In the genomic region with DNA sequence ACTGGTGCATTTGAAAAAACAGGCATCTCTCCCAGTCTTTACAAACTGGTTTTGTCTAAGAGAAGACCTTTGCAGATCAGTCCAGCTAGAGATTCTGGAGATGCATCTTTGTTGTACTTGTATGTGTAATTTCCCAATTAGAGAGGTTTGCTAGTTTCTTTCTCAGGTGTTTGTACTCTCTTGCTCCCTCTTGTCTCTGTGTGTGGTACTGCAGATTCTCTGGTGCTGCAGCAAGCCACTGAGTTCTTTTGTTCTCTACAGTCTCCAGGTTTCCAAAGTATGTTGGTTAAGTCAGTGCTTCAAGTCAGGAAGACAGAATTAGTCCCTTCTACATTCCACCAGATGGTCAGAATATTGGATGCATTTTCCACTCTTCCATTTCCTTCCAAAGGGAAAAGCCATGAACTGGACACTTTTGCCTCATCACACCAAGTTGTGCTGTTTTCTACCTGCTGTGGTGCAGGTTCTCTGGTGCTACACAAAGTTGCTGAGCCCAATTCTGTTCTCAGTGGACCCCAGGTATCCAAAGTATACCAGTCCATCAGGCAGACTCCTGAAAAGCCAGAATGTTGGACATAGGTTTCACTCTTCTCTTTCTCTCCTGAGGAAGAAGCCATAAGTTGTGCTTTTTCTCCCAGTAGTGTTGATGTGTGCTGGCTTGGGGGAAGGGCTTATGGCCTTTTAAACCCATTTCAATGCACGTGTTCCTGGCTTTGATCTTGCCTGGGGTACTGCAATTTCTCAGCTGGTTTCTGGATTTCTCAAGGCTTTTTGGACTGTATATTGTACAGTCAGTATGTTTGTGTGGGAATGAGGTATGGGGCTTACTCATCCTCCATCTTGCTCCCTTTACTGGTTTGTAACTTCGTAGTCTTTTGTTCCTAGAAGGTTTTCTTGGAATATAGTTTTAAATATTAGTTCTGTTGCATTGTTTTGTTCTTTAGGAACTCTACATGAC, we compare ENCODE assay signal across 1 cellular context.
A peak's percentile ranks its signal among the peaks of the same experiment; 100 is the strongest.
TF ChIP-seq lines count a peak whose summit lies in the region.

No MANE protein-coding gene starts in this region.

TF ChIP-seq in HepG2, 621 proteins besides CTCF, POLR2A, EP300 and RAD21 (continued from another document):
- TF ChIP-seq, protein P1, sequence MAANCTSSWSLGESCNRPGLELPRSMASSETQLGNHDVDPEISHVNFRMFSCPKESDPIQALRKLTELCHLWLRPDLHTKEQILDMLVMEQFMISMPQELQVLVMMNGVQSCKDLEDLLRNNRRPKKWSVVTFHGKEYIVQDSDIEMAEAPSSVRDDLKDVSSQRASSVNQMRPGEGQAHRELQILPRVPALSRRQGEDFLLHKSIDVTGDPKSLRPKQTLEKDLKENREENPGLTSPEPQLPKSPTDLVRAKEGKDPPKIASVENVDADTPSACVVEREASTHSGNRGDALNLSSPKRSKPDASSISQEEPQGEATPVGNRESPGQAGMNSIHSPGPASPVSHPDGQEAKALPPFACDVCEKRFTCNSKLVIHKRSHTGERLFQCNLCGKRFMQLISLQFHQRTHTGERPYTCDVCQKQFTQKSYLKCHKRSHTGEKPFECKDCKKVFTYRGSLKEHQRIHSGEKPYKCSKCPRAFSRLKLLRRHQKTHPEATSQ (CRISPR knock-in tag; IDR thresholded peaks at IDR 0.05; ENCODE audit: borderline replicate concordance): no peak
- TF ChIP-seq PHB2 (IDR thresholded peaks at IDR 0.05; ENCODE audit: partially characterized antibody) (no peak), ZNF891 (CRISPR knock-in tag; IDR thresholded peaks at IDR 0.05) (no peak), KLF12 (CRISPR knock-in tag; IDR thresholded peaks at IDR 0.05; ENCODE audit: borderline replicate concordance) (no peak), RAD51 (IDR thresholded peaks at IDR 0.05; ENCODE audit: borderline replicate concordance) (no peak), NR2C2 (CRISPR knock-in tag; IDR thresholded peaks at IDR 0.05; ENCODE audit: borderline replicate concordance) (no peak), ETV6 (CRISPR knock-in tag; conservative IDR thresholded peaks at IDR 0.05) (no peak), ZNF841 (CRISPR knock-in tag; IDR thresholded peaks at IDR 0.05; ENCODE audit: borderline replicate concordance) (0 out of 2 replicates have a peak, but pooled peaks have one; percentile 28), PHF21A (CRISPR knock-in tag; IDR thresholded peaks at IDR 0.05) (no peak), ZNF337 (CRISPR knock-in tag; IDR thresholded peaks at IDR 0.05; ENCODE audit: borderline replicate concordance, low read depth) (no peak), ZNF205 (CRISPR knock-in tag; IDR thresholded peaks at IDR 0.05) (no peak), REL (CRISPR knock-in tag; conservative IDR thresholded peaks at IDR 0.05) (no peak), SMAD1 (CRISPR knock-in tag; IDR thresholded peaks at IDR 0.05; ENCODE audit: borderline replicate concordance, low read depth) (no peak), EZH2 (conservative IDR thresholded peaks at IDR 0.05; ENCODE audit: low read depth, low read length) (no peak), BRCA1 (CRISPR knock-in tag; IDR thresholded peaks at IDR 0.05) (no peak), NFYC (CRISPR knock-in tag; IDR thresholded peaks at IDR 0.05) (no peak), JARID2 (CRISPR knock-in tag; IDR thresholded peaks at IDR 0.05; ENCODE audit: insufficient replicate concordance) (no peak), NBN (conservative IDR thresholded peaks at IDR 0.05) (no peak), SAP130 (CRISPR knock-in tag; IDR thresholded peaks at IDR 0.05; ENCODE audit: low read depth) (no peak), ZNF713 (CRISPR knock-in tag; IDR thresholded peaks at IDR 0.05) (no peak), ZNF557 (CRISPR knock-in tag; IDR thresholded peaks at IDR 0.05) (no peak), NCOR1 (IDR thresholded peaks at IDR 0.05; ENCODE audit: borderline replicate concordance, low read length) (no peak)
- TF ChIP-seq, protein P2, sequence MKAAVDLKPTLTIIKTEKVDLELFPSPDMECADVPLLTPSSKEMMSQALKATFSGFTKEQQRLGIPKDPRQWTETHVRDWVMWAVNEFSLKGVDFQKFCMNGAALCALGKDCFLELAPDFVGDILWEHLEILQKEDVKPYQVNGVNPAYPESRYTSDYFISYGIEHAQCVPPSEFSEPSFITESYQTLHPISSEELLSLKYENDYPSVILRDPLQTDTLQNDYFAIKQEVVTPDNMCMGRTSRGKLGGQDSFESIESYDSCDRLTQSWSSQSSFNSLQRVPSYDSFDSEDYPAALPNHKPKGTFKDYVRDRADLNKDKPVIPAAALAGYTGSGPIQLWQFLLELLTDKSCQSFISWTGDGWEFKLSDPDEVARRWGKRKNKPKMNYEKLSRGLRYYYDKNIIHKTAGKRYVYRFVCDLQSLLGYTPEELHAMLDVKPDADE (CRISPR knock-in tag; IDR thresholded peaks at IDR 0.05): no peak
- TF ChIP-seq, protein P3, sequence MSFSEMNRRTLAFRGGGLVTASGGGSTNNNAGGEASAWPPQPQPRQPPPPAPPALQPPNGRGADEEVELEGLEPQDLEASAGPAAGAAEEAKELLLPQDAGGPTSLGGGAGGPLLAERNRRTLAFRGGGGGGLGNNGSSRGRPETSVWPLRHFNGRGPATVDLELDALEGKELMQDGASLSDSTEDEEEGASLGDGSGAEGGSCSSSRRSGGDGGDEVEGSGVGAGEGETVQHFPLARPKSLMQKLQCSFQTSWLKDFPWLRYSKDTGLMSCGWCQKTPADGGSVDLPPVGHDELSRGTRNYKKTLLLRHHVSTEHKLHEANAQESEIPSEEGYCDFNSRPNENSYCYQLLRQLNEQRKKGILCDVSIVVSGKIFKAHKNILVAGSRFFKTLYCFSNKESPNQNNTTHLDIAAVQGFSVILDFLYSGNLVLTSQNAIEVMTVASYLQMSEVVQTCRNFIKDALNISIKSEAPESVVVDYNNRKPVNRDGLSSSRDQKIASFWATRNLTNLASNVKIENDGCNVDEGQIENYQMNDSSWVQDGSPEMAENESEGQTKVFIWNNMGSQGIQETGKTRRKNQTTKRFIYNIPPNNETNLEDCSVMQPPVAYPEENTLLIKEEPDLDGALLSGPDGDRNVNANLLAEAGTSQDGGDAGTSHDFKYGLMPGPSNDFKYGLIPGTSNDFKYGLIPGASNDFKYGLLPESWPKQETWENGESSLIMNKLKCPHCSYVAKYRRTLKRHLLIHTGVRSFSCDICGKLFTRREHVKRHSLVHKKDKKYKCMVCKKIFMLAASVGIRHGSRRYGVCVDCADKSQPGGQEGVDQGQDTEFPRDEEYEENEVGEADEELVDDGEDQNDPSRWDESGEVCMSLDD (CRISPR knock-in tag; IDR thresholded peaks at IDR 0.05; ENCODE audit: borderline replicate concordance): no peak
- TF ChIP-seq, protein P4, sequence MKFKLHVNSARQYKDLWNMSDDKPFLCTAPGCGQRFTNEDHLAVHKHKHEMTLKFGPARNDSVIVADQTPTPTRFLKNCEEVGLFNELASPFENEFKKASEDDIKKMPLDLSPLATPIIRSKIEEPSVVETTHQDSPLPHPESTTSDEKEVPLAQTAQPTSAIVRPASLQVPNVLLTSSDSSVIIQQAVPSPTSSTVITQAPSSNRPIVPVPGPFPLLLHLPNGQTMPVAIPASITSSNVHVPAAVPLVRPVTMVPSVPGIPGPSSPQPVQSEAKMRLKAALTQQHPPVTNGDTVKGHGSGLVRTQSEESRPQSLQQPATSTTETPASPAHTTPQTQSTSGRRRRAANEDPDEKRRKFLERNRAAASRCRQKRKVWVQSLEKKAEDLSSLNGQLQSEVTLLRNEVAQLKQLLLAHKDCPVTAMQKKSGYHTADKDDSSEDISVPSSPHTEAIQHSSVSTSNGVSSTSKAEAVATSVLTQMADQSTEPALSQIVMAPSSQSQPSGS (CRISPR knock-in tag; IDR thresholded peaks at IDR 0.05): no peak
- TF ChIP-seq, protein P5, sequence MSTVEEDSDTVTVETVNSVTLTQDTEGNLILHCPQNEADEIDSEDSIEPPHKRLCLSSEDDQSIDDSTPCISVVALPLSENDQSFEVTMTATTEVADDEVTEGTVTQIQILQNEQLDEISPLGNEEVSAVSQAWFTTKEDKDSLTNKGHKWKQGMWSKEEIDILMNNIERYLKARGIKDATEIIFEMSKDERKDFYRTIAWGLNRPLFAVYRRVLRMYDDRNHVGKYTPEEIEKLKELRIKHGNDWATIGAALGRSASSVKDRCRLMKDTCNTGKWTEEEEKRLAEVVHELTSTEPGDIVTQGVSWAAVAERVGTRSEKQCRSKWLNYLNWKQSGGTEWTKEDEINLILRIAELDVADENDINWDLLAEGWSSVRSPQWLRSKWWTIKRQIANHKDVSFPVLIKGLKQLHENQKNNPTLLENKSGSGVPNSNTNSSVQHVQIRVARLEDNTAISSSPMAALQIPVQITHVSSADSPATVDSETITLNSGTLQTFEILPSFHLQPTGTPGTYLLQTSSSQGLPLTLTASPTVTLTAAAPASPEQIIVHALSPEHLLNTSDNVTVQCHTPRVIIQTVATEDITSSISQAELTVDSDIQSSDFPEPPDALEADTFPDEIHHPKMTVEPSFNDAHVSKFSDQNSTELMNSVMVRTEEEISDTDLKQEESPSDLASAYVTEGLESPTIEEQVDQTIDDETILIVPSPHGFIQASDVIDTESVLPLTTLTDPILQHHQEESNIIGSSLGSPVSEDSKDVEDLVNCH (CRISPR knock-in tag; IDR thresholded peaks at IDR 0.05): no peak
- TF ChIP-seq, protein P6, sequence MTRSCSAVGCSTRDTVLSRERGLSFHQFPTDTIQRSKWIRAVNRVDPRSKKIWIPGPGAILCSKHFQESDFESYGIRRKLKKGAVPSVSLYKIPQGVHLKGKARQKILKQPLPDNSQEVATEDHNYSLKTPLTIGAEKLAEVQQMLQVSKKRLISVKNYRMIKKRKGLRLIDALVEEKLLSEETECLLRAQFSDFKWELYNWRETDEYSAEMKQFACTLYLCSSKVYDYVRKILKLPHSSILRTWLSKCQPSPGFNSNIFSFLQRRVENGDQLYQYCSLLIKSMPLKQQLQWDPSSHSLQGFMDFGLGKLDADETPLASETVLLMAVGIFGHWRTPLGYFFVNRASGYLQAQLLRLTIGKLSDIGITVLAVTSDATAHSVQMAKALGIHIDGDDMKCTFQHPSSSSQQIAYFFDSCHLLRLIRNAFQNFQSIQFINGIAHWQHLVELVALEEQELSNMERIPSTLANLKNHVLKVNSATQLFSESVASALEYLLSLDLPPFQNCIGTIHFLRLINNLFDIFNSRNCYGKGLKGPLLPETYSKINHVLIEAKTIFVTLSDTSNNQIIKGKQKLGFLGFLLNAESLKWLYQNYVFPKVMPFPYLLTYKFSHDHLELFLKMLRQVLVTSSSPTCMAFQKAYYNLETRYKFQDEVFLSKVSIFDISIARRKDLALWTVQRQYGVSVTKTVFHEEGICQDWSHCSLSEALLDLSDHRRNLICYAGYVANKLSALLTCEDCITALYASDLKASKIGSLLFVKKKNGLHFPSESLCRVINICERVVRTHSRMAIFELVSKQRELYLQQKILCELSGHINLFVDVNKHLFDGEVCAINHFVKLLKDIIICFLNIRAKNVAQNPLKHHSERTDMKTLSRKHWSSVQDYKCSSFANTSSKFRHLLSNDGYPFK (CRISPR knock-in tag; IDR thresholded peaks at IDR 0.05; ENCODE audit: borderline replicate concordance): no peak
- TF ChIP-seq, protein P7, sequence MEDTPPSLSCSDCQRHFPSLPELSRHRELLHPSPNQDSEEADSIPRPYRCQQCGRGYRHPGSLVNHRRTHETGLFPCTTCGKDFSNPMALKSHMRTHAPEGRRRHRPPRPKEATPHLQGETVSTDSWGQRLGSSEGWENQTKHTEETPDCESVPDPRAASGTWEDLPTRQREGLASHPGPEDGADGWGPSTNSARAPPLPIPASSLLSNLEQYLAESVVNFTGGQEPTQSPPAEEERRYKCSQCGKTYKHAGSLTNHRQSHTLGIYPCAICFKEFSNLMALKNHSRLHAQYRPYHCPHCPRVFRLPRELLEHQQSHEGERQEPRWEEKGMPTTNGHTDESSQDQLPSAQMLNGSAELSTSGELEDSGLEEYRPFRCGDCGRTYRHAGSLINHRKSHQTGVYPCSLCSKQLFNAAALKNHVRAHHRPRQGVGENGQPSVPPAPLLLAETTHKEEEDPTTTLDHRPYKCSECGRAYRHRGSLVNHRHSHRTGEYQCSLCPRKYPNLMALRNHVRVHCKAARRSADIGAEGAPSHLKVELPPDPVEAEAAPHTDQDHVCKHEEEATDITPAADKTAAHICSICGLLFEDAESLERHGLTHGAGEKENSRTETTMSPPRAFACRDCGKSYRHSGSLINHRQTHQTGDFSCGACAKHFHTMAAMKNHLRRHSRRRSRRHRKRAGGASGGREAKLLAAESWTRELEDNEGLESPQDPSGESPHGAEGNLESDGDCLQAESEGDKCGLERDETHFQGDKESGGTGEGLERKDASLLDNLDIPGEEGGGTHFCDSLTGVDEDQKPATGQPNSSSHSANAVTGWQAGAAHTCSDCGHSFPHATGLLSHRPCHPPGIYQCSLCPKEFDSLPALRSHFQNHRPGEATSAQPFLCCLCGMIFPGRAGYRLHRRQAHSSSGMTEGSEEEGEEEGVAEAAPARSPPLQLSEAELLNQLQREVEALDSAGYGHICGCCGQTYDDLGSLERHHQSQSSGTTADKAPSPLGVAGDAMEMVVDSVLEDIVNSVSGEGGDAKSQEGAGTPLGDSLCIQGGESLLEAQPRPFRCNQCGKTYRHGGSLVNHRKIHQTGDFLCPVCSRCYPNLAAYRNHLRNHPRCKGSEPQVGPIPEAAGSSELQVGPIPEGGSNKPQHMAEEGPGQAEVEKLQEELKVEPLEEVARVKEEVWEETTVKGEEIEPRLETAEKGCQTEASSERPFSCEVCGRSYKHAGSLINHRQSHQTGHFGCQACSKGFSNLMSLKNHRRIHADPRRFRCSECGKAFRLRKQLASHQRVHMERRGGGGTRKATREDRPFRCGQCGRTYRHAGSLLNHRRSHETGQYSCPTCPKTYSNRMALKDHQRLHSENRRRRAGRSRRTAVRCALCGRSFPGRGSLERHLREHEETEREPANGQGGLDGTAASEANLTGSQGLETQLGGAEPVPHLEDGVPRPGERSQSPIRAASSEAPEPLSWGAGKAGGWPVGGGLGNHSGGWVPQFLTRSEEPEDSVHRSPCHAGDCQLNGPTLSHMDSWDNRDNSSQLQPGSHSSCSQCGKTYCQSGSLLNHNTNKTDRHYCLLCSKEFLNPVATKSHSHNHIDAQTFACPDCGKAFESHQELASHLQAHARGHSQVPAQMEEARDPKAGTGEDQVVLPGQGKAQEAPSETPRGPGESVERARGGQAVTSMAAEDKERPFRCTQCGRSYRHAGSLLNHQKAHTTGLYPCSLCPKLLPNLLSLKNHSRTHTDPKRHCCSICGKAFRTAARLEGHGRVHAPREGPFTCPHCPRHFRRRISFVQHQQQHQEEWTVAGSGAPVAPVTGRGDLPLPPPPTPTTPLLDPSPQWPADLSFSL (CRISPR knock-in tag; IDR thresholded peaks at IDR 0.05): no peak
- TF ChIP-seq, protein P8, sequence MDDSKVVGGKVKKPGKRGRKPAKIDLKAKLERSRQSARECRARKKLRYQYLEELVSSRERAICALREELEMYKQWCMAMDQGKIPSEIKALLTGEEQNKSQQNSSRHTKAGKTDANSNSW (CRISPR knock-in tag; IDR thresholded peaks at IDR 0.05; ENCODE audit: borderline replicate concordance): no peak
- TF ChIP-seq, protein P9, sequence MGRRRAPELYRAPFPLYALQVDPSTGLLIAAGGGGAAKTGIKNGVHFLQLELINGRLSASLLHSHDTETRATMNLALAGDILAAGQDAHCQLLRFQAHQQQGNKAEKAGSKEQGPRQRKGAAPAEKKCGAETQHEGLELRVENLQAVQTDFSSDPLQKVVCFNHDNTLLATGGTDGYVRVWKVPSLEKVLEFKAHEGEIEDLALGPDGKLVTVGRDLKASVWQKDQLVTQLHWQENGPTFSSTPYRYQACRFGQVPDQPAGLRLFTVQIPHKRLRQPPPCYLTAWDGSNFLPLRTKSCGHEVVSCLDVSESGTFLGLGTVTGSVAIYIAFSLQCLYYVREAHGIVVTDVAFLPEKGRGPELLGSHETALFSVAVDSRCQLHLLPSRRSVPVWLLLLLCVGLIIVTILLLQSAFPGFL (CRISPR knock-in tag; IDR thresholded peaks at IDR 0.05): no peak
